In genomic region chr6:105272783-105273182, GRCh38 we compare ENCODE assay signal across 10 cellular contexts.
DNase-seq lines count a peak whose midpoint lies in the region; ATAC-seq, FAIRE-seq and TF ChIP-seq lines count a peak whose summit lies in the region.
"Had no signal": no experiment of that assay in that cellular context is flagged by ENCODE, and none has a peak within 500 bp of the region (broad histone marks: within the 10 kb centered on the region; RNA-seq: fewer than 3 reads in every experiment).

No MANE protein-coding gene starts in this region.

- no peak overlapping the region for H3K4me3 Mint-ChIP-seq in memory B cell
- no peak overlapping the region for H3K4me3 Mint-ChIP-seq in activated CD4-positive, alpha-beta memory T cell treated with anti-CD3 and anti-CD28 coated beads for 36 hours
- H3K4me3 Mint-ChIP-seq: activated T-cell treated with anti-CD3 and anti-CD28 coated beads, Interleukin-2, amount 50 U/mL, for 72 hours had no signal

- FAIRE-seq in frontal cortex (lab: Jason Lieb, UNC): no peak
- FAIRE-seq: keratinocyte had no signal

- CTCF ChIA-PET in activated CD4-positive, alpha-beta memory T cell treated with anti-CD3 and anti-CD28 coated beads for 36 hours (lab: Charles Lee): interaction anchor here (1.0 kb wide), 1 partner anchor 9 kb away, joined by 3 read pairs; no protein-coding TSS in a partner anchor
- CTCF ChIA-PET in RWPE1 (lab: Yijun Ruan, JAX): no interaction called here

- intact Hi-C loops in activated CD4-positive, alpha-beta memory T cell treated with anti-CD3 and anti-CD28 coated beads for 36 hours (cut with micrococcal nuclease): no loop called here

- peaks cover 4% of the 10 kb centered on the region for H3K9me3 Mint-ChIP-seq in memory B cell
- H3K9me3 Mint-ChIP-seq in activated CD4-positive, alpha-beta memory T cell treated with anti-CD3 and anti-CD28 coated beads for 36 hours: no peaks in the 10 kb centered on the region
- H3K9me3 Mint-ChIP-seq: activated T-cell treated with anti-CD3 and anti-CD28 coated beads, Interleukin-2, amount 50 U/mL, for 72 hours had no signal

- no peaks in the 10 kb centered on the region for H3K4me1 Mint-ChIP-seq in memory B cell
- no peaks in the 10 kb centered on the region for H3K4me1 Mint-ChIP-seq in activated CD4-positive, alpha-beta memory T cell treated with anti-CD3 and anti-CD28 coated beads for 36 hours (ENCODE audit: low read depth)

- peaks cover 19% of the 10 kb centered on the region for H3K36me3 Mint-ChIP-seq in memory B cell
- peaks cover 17% of the 10 kb centered on the region for H3K36me3 Mint-ChIP-seq in activated CD4-positive, alpha-beta memory T cell treated with anti-CD3 and anti-CD28 coated beads for 36 hours

- no peaks in the 10 kb centered on the region for H3K27me3 Mint-ChIP-seq in memory B cell
- no peaks in the 10 kb centered on the region for H3K27me3 Mint-ChIP-seq in activated CD4-positive, alpha-beta memory T cell treated with anti-CD3 and anti-CD28 coated beads for 36 hours

- no peak for ATAC-seq in memory B cell (ENCODE audit: low read depth)
- no peak for ATAC-seq in GM19452 (IDR thresholded peaks at IDR 0.05; ENCODE audit: unreplicated experiment)
- ATAC-seq: activated T-cell treated with anti-CD3 and anti-CD28 coated beads, Interleukin-2, amount 50 U/mL, for 72 hours had no signal

- POLR2A ChIA-PET in activated CD4-positive, alpha-beta memory T cell treated with anti-CD3 and anti-CD28 coated beads for 36 hours (lab: Charles Lee): no interaction called here
- POLR2A ChIA-PET in RWPE1 (lab: Yijun Ruan, JAX; ENCODE audit: low non-redundant PET): no interaction called here

- DNase-seq in DMS 273 treated with DMSO at 0.1 percent for 48 hours (lab: John Stamatoyannopoulos, UW) (peak; percentile 37), M059J (ENCODE audit: low read depth) (peak; percentile 12), epithelial cell of esophagus (ENCODE audit: low read depth) (peak; percentile 46), memory B cell (ENCODE audit: low spot score in 2 of 2) (no peak), RWPE1 (ENCODE audit: low spot score) (no peak), frontal cortex (ENCODE audit: low spot score in 2 of 2) (no peak)
- DNase-seq in activated CD4-positive, alpha-beta memory T cell treated with anti-CD3 and anti-CD28 coated beads for 36 hours: no peak
- DNase-seq: activated T-cell treated with anti-CD3 and anti-CD28 coated beads, Interleukin-2, amount 50 U/mL, for 72 hours had no signal

- no peak overlapping the region for H3K4me3 ChIP-seq in epithelial cell of esophagus (ENCODE audit: low read length)

- H3K27ac Mint-ChIP-seq in memory B cell: peak overlapping the region; percentile 18
- no peak overlapping the region for H3K27ac Mint-ChIP-seq in activated CD4-positive, alpha-beta memory T cell treated with anti-CD3 and anti-CD28 coated beads for 36 hours
- H3K27ac Mint-ChIP-seq: activated T-cell treated with anti-CD3 and anti-CD28 coated beads, Interleukin-2, amount 50 U/mL, for 72 hours had no signal

- H3K27ac ChIP-seq in RWPE1: no peak overlapping the region

- TF ChIP-seq CTCF in epithelial cell of esophagus (IDR thresholded peaks at IDR 0.05; ENCODE audit: insufficient read depth, low read depth, low read length, missing control alignments) (no peak), RWPE1 (conservative IDR thresholded peaks at IDR 0.05; ENCODE audit: low read depth) (no peak)

Comparison
In these comparisons a context has a peak if more than half of its experiments do, and no peak if none do; other contexts are left out.
1. DNase-seq: peak in DMS 273 treated with DMSO at 0.1 percent for 48 hours (single experiment), M059J (single experiment) and epithelial cell of esophagus (single experiment); none in memory B cell (0 of 2), activated CD4-positive, alpha-beta memory T cell treated with anti-CD3 and anti-CD28 coated beads for 36 hours (single experiment), RWPE1 (single experiment) and frontal cortex (0 of 2).